ENCODE assay signal across 1 cellular context in the genomic region with DNA sequence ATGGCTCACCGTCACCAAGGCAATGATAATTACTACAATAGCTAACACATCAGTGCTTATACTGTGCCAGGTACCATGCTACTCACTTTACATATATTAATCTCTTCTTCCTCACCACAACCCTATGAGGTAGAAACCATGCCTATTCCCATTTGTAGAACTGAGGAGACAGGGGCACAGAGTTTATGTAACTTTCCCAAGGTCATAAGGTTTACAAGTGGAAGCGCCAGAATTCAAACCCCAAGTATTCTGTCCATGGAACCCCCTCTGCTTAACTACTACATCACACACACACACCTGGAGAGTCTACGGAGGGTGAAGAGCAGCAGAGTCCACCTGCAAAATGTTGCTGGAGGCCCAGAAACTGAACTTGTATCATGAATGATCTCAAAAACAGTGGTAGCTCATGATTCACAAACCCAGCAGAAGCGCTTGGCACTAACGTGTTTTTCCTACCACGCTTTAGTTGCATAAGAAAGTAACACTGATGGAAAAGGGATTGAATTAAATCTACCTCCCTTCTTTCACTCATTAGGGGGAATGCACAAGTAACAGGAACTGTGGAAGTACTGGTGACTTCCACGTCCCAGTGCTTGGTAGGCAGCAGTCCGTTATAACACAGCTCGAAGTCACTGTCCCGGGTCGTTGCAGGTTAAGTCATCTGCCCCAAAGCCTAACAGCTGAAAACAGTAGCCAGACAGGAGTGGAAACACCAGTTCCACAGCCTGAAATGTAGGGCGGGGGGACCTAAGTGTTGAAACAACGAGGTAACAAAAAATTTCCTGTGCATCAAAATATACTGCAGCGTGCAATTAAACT.
A peak's percentile ranks its signal among the peaks of the same experiment; 100 is the strongest.
TF ChIP-seq lines count a peak whose summit lies in the region.

No MANE protein-coding gene starts in this region.

TF ChIP-seq in HepG2, 621 proteins besides CTCF, POLR2A, EP300 and RAD21 (continued from another document):
- TF ChIP-seq HIC2 (CRISPR knock-in tag; IDR thresholded peaks at IDR 0.05; ENCODE audit: low read depth) (no peak), ZSCAN29 (CRISPR knock-in tag; conservative IDR thresholded peaks at IDR 0.05) (no peak), MBD4 (IDR thresholded peaks at IDR 0.05; ENCODE audit: borderline replicate concordance, low read length) (peak; percentile 20; the same call in 1 of the 2 replicates), CEBPB (IDR thresholded peaks at IDR 0.05; ENCODE audit: borderline replicate concordance, low read depth, low read length) (no peak), KLF9 (CRISPR knock-in tag; IDR thresholded peaks at IDR 0.05; ENCODE audit: low read depth) (no peak), ZNF205 (CRISPR knock-in tag; IDR thresholded peaks at IDR 0.05) (no peak), HMGXB3 (CRISPR knock-in tag; IDR thresholded peaks at IDR 0.05; ENCODE audit: borderline replicate concordance) (no peak), TAF1 (CRISPR knock-in tag; IDR thresholded peaks at IDR 0.05) (0 out of 2 replicates have a peak, but pooled peaks have one; percentile 22), ZNF230 (CRISPR knock-in tag; IDR thresholded peaks at IDR 0.05) (no peak), ZNF674 (CRISPR knock-in tag; IDR thresholded peaks at IDR 0.05; ENCODE audit: low read depth) (no peak), CEBPG (CRISPR knock-in tag; IDR thresholded peaks at IDR 0.05) (0 out of 2 replicates have a peak, but pooled peaks have one; percentile 1)
- TF ChIP-seq, protein P1, sequence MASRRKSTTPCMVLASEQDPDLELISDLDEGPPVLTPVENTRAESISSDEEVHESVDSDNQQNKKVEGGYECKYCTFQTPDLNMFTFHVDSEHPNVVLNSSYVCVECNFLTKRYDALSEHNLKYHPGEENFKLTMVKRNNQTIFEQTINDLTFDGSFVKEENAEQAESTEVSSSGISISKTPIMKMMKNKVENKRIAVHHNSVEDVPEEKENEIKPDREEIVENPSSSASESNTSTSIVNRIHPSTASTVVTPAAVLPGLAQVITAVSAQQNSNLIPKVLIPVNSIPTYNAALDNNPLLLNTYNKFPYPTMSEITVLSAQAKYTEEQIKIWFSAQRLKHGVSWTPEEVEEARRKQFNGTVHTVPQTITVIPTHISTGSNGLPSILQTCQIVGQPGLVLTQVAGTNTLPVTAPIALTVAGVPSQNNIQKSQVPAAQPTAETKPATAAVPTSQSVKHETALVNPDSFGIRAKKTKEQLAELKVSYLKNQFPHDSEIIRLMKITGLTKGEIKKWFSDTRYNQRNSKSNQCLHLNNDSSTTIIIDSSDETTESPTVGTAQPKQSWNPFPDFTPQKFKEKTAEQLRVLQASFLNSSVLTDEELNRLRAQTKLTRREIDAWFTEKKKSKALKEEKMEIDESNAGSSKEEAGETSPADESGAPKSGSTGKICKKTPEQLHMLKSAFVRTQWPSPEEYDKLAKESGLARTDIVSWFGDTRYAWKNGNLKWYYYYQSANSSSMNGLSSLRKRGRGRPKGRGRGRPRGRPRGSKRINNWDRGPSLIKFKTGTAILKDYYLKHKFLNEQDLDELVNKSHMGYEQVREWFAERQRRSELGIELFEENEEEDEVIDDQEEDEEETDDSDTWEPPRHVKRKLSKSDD (CRISPR knock-in tag; IDR thresholded peaks at IDR 0.05; ENCODE audit: low read depth) = no peak
- TF ChIP-seq, protein P2, sequence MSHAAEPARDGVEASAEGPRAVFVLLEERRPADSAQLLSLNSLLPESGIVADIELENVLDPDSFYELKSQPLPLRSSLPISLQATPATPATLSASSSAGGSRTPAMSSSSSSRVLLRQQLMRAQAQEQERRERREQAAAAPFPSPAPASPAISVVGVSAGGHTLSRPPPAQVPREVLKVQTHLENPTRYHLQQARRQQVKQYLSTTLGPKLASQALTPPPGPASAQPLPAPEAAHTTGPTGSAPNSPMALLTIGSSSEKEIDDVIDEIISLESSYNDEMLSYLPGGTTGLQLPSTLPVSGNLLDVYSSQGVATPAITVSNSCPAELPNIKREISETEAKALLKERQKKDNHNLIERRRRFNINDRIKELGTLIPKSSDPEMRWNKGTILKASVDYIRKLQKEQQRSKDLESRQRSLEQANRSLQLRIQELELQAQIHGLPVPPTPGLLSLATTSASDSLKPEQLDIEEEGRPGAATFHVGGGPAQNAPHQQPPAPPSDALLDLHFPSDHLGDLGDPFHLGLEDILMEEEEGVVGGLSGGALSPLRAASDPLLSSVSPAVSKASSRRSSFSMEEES (CRISPR knock-in tag; IDR thresholded peaks at IDR 0.05) = no peak
- TF ChIP-seq, protein P3, sequence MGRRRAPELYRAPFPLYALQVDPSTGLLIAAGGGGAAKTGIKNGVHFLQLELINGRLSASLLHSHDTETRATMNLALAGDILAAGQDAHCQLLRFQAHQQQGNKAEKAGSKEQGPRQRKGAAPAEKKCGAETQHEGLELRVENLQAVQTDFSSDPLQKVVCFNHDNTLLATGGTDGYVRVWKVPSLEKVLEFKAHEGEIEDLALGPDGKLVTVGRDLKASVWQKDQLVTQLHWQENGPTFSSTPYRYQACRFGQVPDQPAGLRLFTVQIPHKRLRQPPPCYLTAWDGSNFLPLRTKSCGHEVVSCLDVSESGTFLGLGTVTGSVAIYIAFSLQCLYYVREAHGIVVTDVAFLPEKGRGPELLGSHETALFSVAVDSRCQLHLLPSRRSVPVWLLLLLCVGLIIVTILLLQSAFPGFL (CRISPR knock-in tag; IDR thresholded peaks at IDR 0.05) = no peak
TF ChIP-seq in HepG2: peak in this region for 20.
